In the genomic region with DNA sequence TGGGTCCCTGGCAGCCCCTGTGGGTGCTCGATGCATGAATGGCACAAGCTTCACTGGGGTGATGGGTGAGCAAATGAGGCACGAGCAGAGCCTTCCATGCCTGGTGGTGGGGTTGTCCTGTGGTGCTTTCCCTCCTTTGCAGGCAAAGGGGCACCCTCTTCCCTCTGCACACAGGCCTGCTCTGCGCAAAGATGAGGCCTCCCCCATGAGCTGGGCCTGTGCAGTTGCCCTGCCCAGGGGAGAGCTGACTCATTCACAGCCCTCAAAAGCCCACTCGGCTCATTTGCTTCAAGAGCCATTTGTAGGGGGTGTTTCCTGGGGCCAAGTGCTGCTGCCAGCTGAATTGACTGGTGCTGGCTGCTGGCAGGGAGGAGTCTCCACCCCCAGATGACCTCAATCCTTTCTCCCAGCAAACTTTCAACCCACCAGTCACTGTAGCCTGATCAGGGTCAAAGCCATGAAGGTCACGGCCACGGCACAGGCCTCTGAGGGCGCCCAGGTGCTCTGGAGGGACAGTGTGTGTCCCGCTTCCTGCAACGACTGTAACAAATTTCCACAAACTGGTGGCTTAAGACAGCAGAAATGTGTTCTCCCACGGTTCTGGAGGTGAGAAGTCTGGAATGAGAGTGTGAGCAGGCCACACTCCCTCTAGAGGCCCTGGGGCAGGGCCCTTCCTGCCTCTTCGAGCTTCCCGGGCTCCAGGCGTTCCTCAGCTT, we compare ENCODE assay signal across 20 cellular contexts. TPM values are rescaled to one million over a fixed set of nuclear protein-coding genes. Genes with fewer than 3 reads are reported as not detected.
DNase-seq lines count a peak whose midpoint lies in the region; ATAC-seq and TF ChIP-seq lines count a peak whose summit lies in the region.
"Had no signal": no experiment of that assay in that cellular context is flagged by ENCODE, and none has a peak within 500 bp of the region (broad histone marks: within the 10 kb centered on the region; RNA-seq: fewer than 3 reads in every experiment).

No MANE protein-coding gene starts in this region.

- H3K9me3 ChIP-seq in breast epithelium (no peaks in the 10 kb centered on the region), mammary epithelial cell (replicated peaks; ENCODE audit: insufficient read depth, low read length) (no peaks in the 10 kb centered on the region), right lobe of liver (no peaks in the 10 kb centered on the region)
- H3K9me3 ChIP-seq in CD8-positive, alpha-beta memory T cell (ENCODE audit: low read length) = no peaks in the 10 kb centered on the region
- H3K9me3 ChIP-seq: colonic mucosa, psoas muscle had no signal

- H3K9ac ChIP-seq in mammary epithelial cell (ENCODE audit: insufficient read depth, low read length) = no peak overlapping the region

- H3K27me3 ChIP-seq in breast epithelium = no peaks in the 10 kb centered on the region
- H3K27me3 ChIP-seq in mammary epithelial cell (ENCODE audit: insufficient read depth, low read length) = no peaks in the 10 kb centered on the region
- no peaks in the 10 kb centered on the region for H3K27me3 ChIP-seq in right lobe of liver
- H3K27me3 ChIP-seq in H7 (ENCODE audit: control insufficient read depth, insufficient read depth, low read length) = no peaks in the 10 kb centered on the region
- no peaks in the 10 kb centered on the region for H3K27me3 ChIP-seq in CD8-positive, alpha-beta memory T cell (ENCODE audit: insufficient read depth, low read length, poor library complexity, severe bottlenecking)
- H3K27me3 ChIP-seq: colonic mucosa had no signal

- no peaks in the 10 kb centered on the region for H3K27me3 Mint-ChIP-seq in MCF 10A (ENCODE audit: insufficient read depth, unreplicated experiment)
- peaks cover 8 to 17% of the 10 kb centered on the region in 2 donors for H3K27me3 Mint-ChIP-seq in CD8-positive, alpha-beta memory T cell

- 52% methylated on average over 7 of the region's 13 CpGs for WGBS in mammary epithelial cell (ENCODE audit: low coverage, missing lambda C conversion rate)
- WGBS in right lobe of liver (ENCODE audit: insufficient coverage, low coverage, low lambda C conversion rate, missing lambda C conversion rate) = 34% methylated on average over 10 of the region's 13 CpGs

- H3K36me3 Mint-ChIP-seq in MCF 10A (ENCODE audit: insufficient read depth, unreplicated experiment) = no peaks in the 10 kb centered on the region
- no peaks in the 10 kb centered on the region for H3K36me3 Mint-ChIP-seq in CD8-positive, alpha-beta memory T cell
- H3K36me3 Mint-ChIP-seq: natural killer cell had no signal

- TF ChIP-seq POLR2A in breast epithelium (IDR thresholded peaks at IDR 0.05) (no peak), right lobe of liver (IDR thresholded peaks at IDR 0.05) (peak; percentile 13)

- no peaks in the 10 kb centered on the region for H4K20me1 ChIP-seq in mammary epithelial cell (ENCODE audit: insufficient read depth, low read length)

- ATAC-seq in right lobe of liver = peak; percentile 94 to 98 (median 95)
- ATAC-seq: natural killer cell, psoas muscle had no signal

- H3K4me2 ChIP-seq in mammary epithelial cell (ENCODE audit: insufficient read depth, low read depth, low read length) = no peak overlapping the region

- H3K4me3 Mint-ChIP-seq in MCF 10A (ENCODE audit: unreplicated experiment) = no peak overlapping the region
- no peak overlapping the region for H3K4me3 Mint-ChIP-seq in CD8-positive, alpha-beta memory T cell
- H3K4me3 Mint-ChIP-seq: natural killer cell had no signal

- CTCF ChIA-PET in MCF 10A (lab: Yijun Ruan, JAX) (no interaction called here), mammary epithelial cell (lab: Charles Lee; ENCODE audit: low non-redundant PET) (interaction anchor here (0.6 kb wide), 1 partner anchor 108 kb away, joined by 7 read pairs; no protein-coding TSS in a partner anchor), RWPE1 (lab: Yijun Ruan, JAX) (no interaction called here)
- CTCF ChIA-PET in CD8-positive, alpha-beta memory T cell (lab: Charles Lee) = no interaction called here

- H3K36me3 ChIP-seq in breast epithelium (no peaks in the 10 kb centered on the region), mammary epithelial cell (ENCODE audit: insufficient read depth, low read length) (no peaks in the 10 kb centered on the region), right lobe of liver (peaks cover 0 to 6% (median 0%) of the 10 kb centered on the region in 4 donors), H7 (replicated peaks; ENCODE audit: control insufficient read depth, insufficient read depth, low read length) (no peaks in the 10 kb centered on the region)
- H3K36me3 ChIP-seq in CD8-positive, alpha-beta memory T cell (ENCODE audit: insufficient read depth, low read length) = no peaks in the 10 kb centered on the region
- H3K36me3 ChIP-seq: colonic mucosa had no signal

- H3K27ac ChIP-seq in breast epithelium (peak overlapping the region; percentile 60 to 66), mammary epithelial cell (ENCODE audit: insufficient read depth, low read depth, low read length) (no peak overlapping the region), right lobe of liver (peak overlapping the region; percentile 53 to 77 (median 53)), RWPE1 (no peak overlapping the region)
- no peak overlapping the region for H3K27ac ChIP-seq in CD8-positive, alpha-beta memory T cell (ENCODE audit: low read depth, low read length)
- H3K27ac ChIP-seq: C4-2B, colonic mucosa, psoas muscle had no signal

- no peaks in the 10 kb centered on the region for H3K4me1 Mint-ChIP-seq in MCF 10A (ENCODE audit: insufficient read depth, unreplicated experiment)
- no peaks in the 10 kb centered on the region for H3K4me1 Mint-ChIP-seq in CD8-positive, alpha-beta memory T cell
- H3K4me1 Mint-ChIP-seq: natural killer cell had no signal

- peak overlapping the region; percentile 37 for H2AFZ ChIP-seq in mammary epithelial cell (ENCODE audit: low read depth, low read length)

- no peaks in the 10 kb centered on the region for H3K9me3 Mint-ChIP-seq in MCF 10A (ENCODE audit: unreplicated experiment)
- no peaks in the 10 kb centered on the region for H3K9me3 Mint-ChIP-seq in CD8-positive, alpha-beta memory T cell
- H3K9me3 Mint-ChIP-seq: natural killer cell had no signal

- POLR2A ChIA-PET in MCF 10A (lab: Yijun Ruan, JAX) (no interaction called here), RWPE1 (lab: Yijun Ruan, JAX; ENCODE audit: low non-redundant PET) (no interaction called here)
- POLR2A ChIA-PET in CD8-positive, alpha-beta memory T cell (lab: Charles Lee) = no interaction called here

- no TSS peak for BruUV-seq in MCF 10A (replicated peaks; lab: Mats Ljungman, UMichigan)
- no TSS peak for BruUV-seq in mammary epithelial cell (replicated peaks; lab: Mats Ljungman, UMichigan)

- dilution Hi-C loops in mammary epithelial cell (cut with HindIII; ENCODE audit: low sequenced_read_pairs) = no loop called here

- TF ChIP-seq CTCF in breast epithelium (IDR thresholded peaks at IDR 0.05) (no peak), MCF 10A (IDR thresholded peaks at IDR 0.05; ENCODE audit: unreplicated experiment) (no peak), mammary epithelial cell (conservative IDR thresholded peaks at IDR 0.05 in 1 of 2, IDR thresholded peaks at IDR 0.05 in 1 of 2; ENCODE audit: extremely low read depth in 1 of 2, insufficient read depth in 1 of 2, low read depth in 1 of 2, low read length in 2 of 2) (no peak), right lobe of liver (IDR thresholded peaks at IDR 0.05) (no peak), RWPE1 (conservative IDR thresholded peaks at IDR 0.05; ENCODE audit: low read depth) (no peak)

- intact Hi-C loops in breast epithelium (cut with DNase I; ENCODE audit: low total_unique reads) = no loop called here
- intact Hi-C loops in MCF 10A (cut with micrococcal nuclease) = no loop called here
- intact Hi-C loops in mammary epithelial cell (cut with micrococcal nuclease) = no loop called here
- intact Hi-C loops in right lobe of liver (cut with DNase I) = no loop called here

- H3K4me1 ChIP-seq in breast epithelium = no peaks in the 10 kb centered on the region
- peaks cover 6% of the 10 kb centered on the region for H3K4me1 ChIP-seq in mammary epithelial cell (ENCODE audit: insufficient read depth, low read length)
- peaks cover 0 to 38% (median 18%) of the 10 kb centered on the region in 4 donors for H3K4me1 ChIP-seq in right lobe of liver
- H3K4me1 ChIP-seq in CD8-positive, alpha-beta memory T cell (ENCODE audit: insufficient read depth, low read length) = no peaks in the 10 kb centered on the region
- H3K4me1 ChIP-seq: colonic mucosa, psoas muscle had no signal

- H3K4me3 ChIP-seq in breast epithelium (no peak overlapping the region), mammary epithelial cell (replicated peaks in 1 of 3; ENCODE audit: insufficient read depth in 1 of 3, low read depth in 2 of 3, low read length in 3 of 3) (no peak overlapping the region), right lobe of liver (no peak overlapping the region), H7 (ENCODE audit: insufficient read depth, low read depth, low read length) (no peak overlapping the region)
- no peak overlapping the region for H3K4me3 ChIP-seq in CD8-positive, alpha-beta memory T cell (ENCODE audit: low read length)
- H3K4me3 ChIP-seq: colonic mucosa, psoas muscle had no signal

- in situ Hi-C loops in mammary epithelial cell (cut with MboI; ENCODE audit: low sequenced_read_pairs in 2 of 2) = no loop called here

- H3K79me2 ChIP-seq in mammary epithelial cell (ENCODE audit: insufficient read depth, low read length) = peaks cover 11% of the 10 kb centered on the region

- DNase-seq in breast epithelium (ENCODE audit: low spot score in 2 of 2) (no peak), MCF 10A (ENCODE audit: unreplicated experiment) (no peak), mammary epithelial cell (no peak), right lobe of liver (peak; percentile 82 to 92 (median 89)), ureter (ENCODE audit: low spot score) (peak; percentile 35), RWPE1 (ENCODE audit: low spot score) (no peak), H7 (no peak)
- DNase-seq in CD8-positive, alpha-beta memory T cell = no peak
- DNase-seq: 8988T; anterior cingulate cortex; colonic mucosa; foreskin melanocyte; natural killer cell; NCI-H187; NCI-H524 treated with DMSO at 0.1 percent for 48 hours; psoas muscle; stimulated activated naive CD4-positive, alpha-beta T cell; trophoblast cell had no signal

- no peak overlapping the region for H3K27ac Mint-ChIP-seq in MCF 10A (ENCODE audit: low read depth, unreplicated experiment)
- no peak overlapping the region for H3K27ac Mint-ChIP-seq in CD8-positive, alpha-beta memory T cell
- H3K27ac Mint-ChIP-seq: natural killer cell had no signal

RNA-seq across cellular contexts. Expression of a gene that starts 48.8 kb away (rescaled TPM):
- total RNA-seq in breast epithelium = 10 to 100 TPM in 2 of 3 donors, 1 to 10 TPM in 1; 3.7 to 95.0 (median 53.7) TPM
- total RNA-seq in MCF 10A (2022) = not detected in 2 replicates
- total RNA-seq in mammary epithelial cell = 100 to 1,000 TPM in 1 of 2 donors, 10 to 100 TPM in 1; 54.3 to 181 TPM
- 147 TPM for polyA plus RNA-seq in mammary epithelial cell
- polyA minus RNA-seq in mammary epithelial cell = 191 TPM
- total RNA-seq in right lobe of liver = 100 to 1,000 TPM in 3 of 6 experiments, 10 to 100 TPM in 3; 32.1 to 292 (median 78.0) TPM
- total RNA-seq in ureter = 75.5 TPM
- 1.1 and 2.3 TPM in 2 replicates for total RNA-seq in H7 (2014; rRNA removed; shearing (Covaris generic))
- total RNA-seq in CD8-positive, alpha-beta memory T cell = not detected
- not detected for polyA plus RNA-seq in CD8-positive, alpha-beta memory T cell
- total RNA-seq: lung microvascular endothelial cell, natural killer cell had no signal

Comparison
In these comparisons a context has a peak if more than half of its experiments do, and no peak if none do; other contexts are left out.
1. H3K27ac ChIP-seq: peak in breast epithelium (2 of 2) and right lobe of liver (3 of 3); none in mammary epithelial cell (single experiment), RWPE1 (single experiment) and CD8-positive, alpha-beta memory T cell (single experiment).
2. DNase-seq: peak in right lobe of liver (3 of 3) and ureter (single experiment); none in breast epithelium (0 of 2), MCF 10A (single experiment), mammary epithelial cell (single experiment), RWPE1 (single experiment), H7 (single experiment) and CD8-positive, alpha-beta memory T cell (0 of 5).